In genomic region chr6:90722648-90723047, GRCh38 we compare ENCODE assay signal across 1 cellular context.
TF ChIP-seq lines count a peak whose summit lies in the region.

No MANE protein-coding gene starts in this region.

TF ChIP-seq in HEK293, 187 proteins besides CTCF, POLR2A, EP300 and RAD21 (continued from another document):
- TF ChIP-seq ZNF10 (tag by site-specific recombination; IDR thresholded peaks at IDR 0.05): no peak
- TF ChIP-seq FEZF1 (tag by site-specific recombination; IDR thresholded peaks at IDR 0.05): peak; percentile 46; the same call in 1 of the 2 replicates
- TF ChIP-seq PRDM6 (tag by site-specific recombination; IDR thresholded peaks at IDR 0.05): peak; percentile 84
- TF ChIP-seq ZNF19 (tag by site-specific recombination; IDR thresholded peaks at IDR 0.05; ENCODE audit: low read depth): no peak
- no peak for TF ChIP-seq ZNF624 (tag by site-specific recombination; IDR thresholded peaks at IDR 0.05)
- TF ChIP-seq ZNF707 (tag by site-specific recombination; IDR thresholded peaks at IDR 0.05): no peak
- TF ChIP-seq ZNF548 (tag by site-specific recombination; IDR thresholded peaks at IDR 0.05): no peak
- TF ChIP-seq ZNF843 (tag by site-specific recombination; IDR thresholded peaks at IDR 0.05): peak; percentile 64; the same call in 1 of the 2 replicates
- peak; percentile 16; the same call in 1 of the 2 replicates for TF ChIP-seq ZFHX2 (tag by site-specific recombination; conservative IDR thresholded peaks at IDR 0.05)
- peak; percentile 24; the same call in 1 of the 2 replicates for TF ChIP-seq BCL11A (tag by site-specific recombination; IDR thresholded peaks at IDR 0.05; ENCODE audit: low read depth)
- no peak for TF ChIP-seq SP2 (tag by site-specific recombination; IDR thresholded peaks at IDR 0.05)
- no peak for TF ChIP-seq ZNF521 (tag by site-specific recombination; IDR thresholded peaks at IDR 0.05)
- TF ChIP-seq ZNF292 (tag by site-specific recombination; IDR thresholded peaks at IDR 0.05; ENCODE audit: borderline replicate concordance, low read depth): no peak
- no peak for TF ChIP-seq MYNN (tag by site-specific recombination; IDR thresholded peaks at IDR 0.05; ENCODE audit: borderline replicate concordance)
- no peak for TF ChIP-seq ZNF280C (tag by site-specific recombination; IDR thresholded peaks at IDR 0.05)
- TF ChIP-seq ZBTB49 (tag by site-specific recombination; IDR thresholded peaks at IDR 0.05; ENCODE audit: low read depth): no peak
- no peak for TF ChIP-seq ZNF529 (tag by site-specific recombination; IDR thresholded peaks at IDR 0.05; ENCODE audit: insufficient replicate concordance)
- TF ChIP-seq ZNF404 (tag by site-specific recombination; IDR thresholded peaks at IDR 0.05): no peak
- no peak for TF ChIP-seq HOXC10 (CRISPR knock-in tag; IDR thresholded peaks at IDR 0.05)
- no peak for TF ChIP-seq ZNF146 (tag by site-specific recombination; IDR thresholded peaks at IDR 0.05)
- no peak for TF ChIP-seq HOXA7 (CRISPR knock-in tag; IDR thresholded peaks at IDR 0.05; ENCODE audit: borderline replicate concordance)
- TF ChIP-seq ZNF214 (tag by site-specific recombination; IDR thresholded peaks at IDR 0.05; ENCODE audit: borderline replicate concordance): no peak
- no peak for TF ChIP-seq REPIN1 (tag by site-specific recombination; IDR thresholded peaks at IDR 0.05; ENCODE audit: low read depth)
- 0 out of 2 replicates have a peak, but pooled peaks have one; percentile 18 for TF ChIP-seq OSR2 (tag by site-specific recombination; IDR thresholded peaks at IDR 0.05)
- no peak for TF ChIP-seq ZBTB48 (tag by site-specific recombination; IDR thresholded peaks at IDR 0.05)
- TF ChIP-seq, protein P1, sequence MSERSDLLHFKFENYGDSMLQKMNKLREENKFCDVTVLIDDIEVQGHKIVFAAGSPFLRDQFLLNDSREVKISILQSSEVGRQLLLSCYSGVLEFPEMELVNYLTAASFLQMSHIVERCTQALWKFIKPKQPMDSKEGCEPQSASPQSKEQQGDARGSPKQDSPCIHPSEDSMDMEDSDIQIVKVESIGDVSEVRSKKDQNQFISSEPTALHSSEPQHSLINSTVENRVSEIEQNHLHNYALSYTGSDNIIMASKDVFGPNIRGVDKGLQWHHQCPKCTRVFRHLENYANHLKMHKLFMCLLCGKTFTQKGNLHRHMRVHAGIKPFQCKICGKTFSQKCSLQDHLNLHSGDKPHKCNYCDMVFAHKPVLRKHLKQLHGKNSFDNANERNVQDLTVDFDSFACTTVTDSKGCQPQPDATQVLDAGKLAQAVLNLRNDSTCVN (tag by site-specific recombination; optimal IDR thresholded peaks at IDR 0.05): no peak
- no peak for TF ChIP-seq KLF10 (tag by site-specific recombination; IDR thresholded peaks at IDR 0.05)
- no peak for TF ChIP-seq ZNF518A (tag by site-specific recombination; conservative IDR thresholded peaks at IDR 0.05; ENCODE audit: low read depth)
- no peak for TF ChIP-seq BCL6B (tag by site-specific recombination; IDR thresholded peaks at IDR 0.05)
- no peak for TF ChIP-seq ZNF776 (tag by site-specific recombination; IDR thresholded peaks at IDR 0.05; ENCODE audit: borderline replicate concordance)
- TF ChIP-seq ZNF341 (tag by site-specific recombination; IDR thresholded peaks at IDR 0.05; ENCODE audit: low read depth): no peak
- no peak for TF ChIP-seq GLIS2 (tag by site-specific recombination; IDR thresholded peaks at IDR 0.05)
- TF ChIP-seq BCL11B (tag by site-specific recombination; IDR thresholded peaks at IDR 0.05; ENCODE audit: low read depth): peak; percentile 39; the same call in 1 of the 2 replicates
- TF ChIP-seq GLI4 (tag by site-specific recombination; IDR thresholded peaks at IDR 0.05): no peak
- TF ChIP-seq ZNF837 (tag by site-specific recombination; IDR thresholded peaks at IDR 0.05): no peak
- TF ChIP-seq, protein P2, sequence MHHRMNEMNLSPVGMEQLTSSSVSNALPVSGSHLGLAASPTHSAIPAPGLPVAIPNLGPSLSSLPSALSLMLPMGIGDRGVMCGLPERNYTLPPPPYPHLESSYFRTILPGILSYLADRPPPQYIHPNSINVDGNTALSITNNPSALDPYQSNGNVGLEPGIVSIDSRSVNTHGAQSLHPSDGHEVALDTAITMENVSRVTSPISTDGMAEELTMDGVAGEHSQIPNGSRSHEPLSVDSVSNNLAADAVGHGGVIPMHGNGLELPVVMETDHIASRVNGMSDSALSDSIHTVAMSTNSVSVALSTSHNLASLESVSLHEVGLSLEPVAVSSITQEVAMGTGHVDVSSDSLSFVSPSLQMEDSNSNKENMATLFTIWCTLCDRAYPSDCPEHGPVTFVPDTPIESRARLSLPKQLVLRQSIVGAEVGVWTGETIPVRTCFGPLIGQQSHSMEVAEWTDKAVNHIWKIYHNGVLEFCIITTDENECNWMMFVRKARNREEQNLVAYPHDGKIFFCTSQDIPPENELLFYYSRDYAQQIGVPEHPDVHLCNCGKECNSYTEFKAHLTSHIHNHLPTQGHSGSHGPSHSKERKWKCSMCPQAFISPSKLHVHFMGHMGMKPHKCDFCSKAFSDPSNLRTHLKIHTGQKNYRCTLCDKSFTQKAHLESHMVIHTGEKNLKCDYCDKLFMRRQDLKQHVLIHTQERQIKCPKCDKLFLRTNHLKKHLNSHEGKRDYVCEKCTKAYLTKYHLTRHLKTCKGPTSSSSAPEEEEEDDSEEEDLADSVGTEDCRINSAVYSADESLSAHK (tag by site-specific recombination; IDR thresholded peaks at IDR 0.05): peak; percentile 96
- no peak for TF ChIP-seq ZNF626 (tag by site-specific recombination; IDR thresholded peaks at IDR 0.05)
- TF ChIP-seq ZNF37A (tag by site-specific recombination; IDR thresholded peaks at IDR 0.05): no peak
